Comparison of ENCODE assay signal across 1 cellular context in genomic region chr6:121868191-121868590, GRCh38.
TF ChIP-seq lines count a peak whose summit lies in the region.

No MANE protein-coding gene starts in this region.

TF ChIP-seq in SK-N-SH, 30 proteins besides CTCF, POLR2A, EP300 and RAD21 (continued from another document):
- TF ChIP-seq REST (IDR thresholded peaks at IDR 0.05; ENCODE audit: low read depth, low read length), result no peak
